In genomic region chr9:127583605-127584053, GRCh38 we compare ENCODE assay signal across 17 cellular contexts. TPM values are rescaled to one million over a fixed set of nuclear protein-coding genes. Genes with fewer than 3 reads are reported as not detected.
DNase-seq lines count a peak whose midpoint lies in the region; FAIRE-seq and TF ChIP-seq lines count a peak whose summit lies in the region.
"Had no signal": no experiment of that assay in that cellular context is flagged by ENCODE, and none has a peak within 500 bp of the region (broad histone marks: within the 10 kb centered on the region; RNA-seq: fewer than 3 reads in every experiment).

No MANE protein-coding gene starts in this region.

- H3K4me3 Mint-ChIP-seq in nephron progenitor cell: no peak overlapping the region
- H3K4me3 Mint-ChIP-seq: activated CD8-positive, alpha-beta memory T cell treated with anti-CD3 and anti-CD28 coated beads, Interleukin-2, amount 10 ng/mL, durations not matched to agents 7 days and 5 days; CD4-positive, CD25-positive, alpha-beta regulatory T cell; IgD-negative memory B cell; immature natural killer cell; naive thymus-derived CD4-positive, alpha-beta T cell had no signal

- H3K27me3 Mint-ChIP-seq in nephron progenitor cell (ENCODE audit: low read depth, poor library complexity): peaks cover 16% of the 10 kb centered on the region

- no peak overlapping the region for H3K27ac Mint-ChIP-seq in nephron progenitor cell
- H3K27ac Mint-ChIP-seq: activated CD8-positive, alpha-beta memory T cell treated with anti-CD3 and anti-CD28 coated beads, Interleukin-2, amount 10 ng/mL, durations not matched to agents 7 days and 5 days; CD4-positive, CD25-positive, alpha-beta regulatory T cell; IgD-negative memory B cell; immature natural killer cell; naive thymus-derived CD4-positive, alpha-beta T cell had no signal

- peak; percentile 48 for FAIRE-seq in H54 (lab: Jason Lieb, UNC)
- FAIRE-seq in GM19239 (lab: Jason Lieb, UNC): no peak
- FAIRE-seq: small intestine had no signal

- no peaks in the 10 kb centered on the region for H3K27me3 ChIP-seq in esophagus squamous epithelium
- no peaks in the 10 kb centered on the region for H3K27me3 ChIP-seq in sigmoid colon
- H3K27me3 ChIP-seq in testis: no peaks in the 10 kb centered on the region

- no peaks in the 10 kb centered on the region for H3K36me3 Mint-ChIP-seq in nephron progenitor cell (ENCODE audit: low read depth)
- H3K36me3 Mint-ChIP-seq: CD4-positive, CD25-positive, alpha-beta regulatory T cell; IgD-negative memory B cell; immature natural killer cell had no signal

- TF ChIP-seq POLR2A in H54 (IDR thresholded peaks at IDR 0.05; ENCODE audit: low read depth, low read length): no peak
- TF ChIP-seq POLR2A in esophagus squamous epithelium (IDR thresholded peaks at IDR 0.05): no peak
- no peak for TF ChIP-seq POLR2A in sigmoid colon (IDR thresholded peaks at IDR 0.05)
- no peak for TF ChIP-seq POLR2A in testis (IDR thresholded peaks at IDR 0.05)

- H3K4me1 Mint-ChIP-seq in nephron progenitor cell: peaks cover 9% of the 10 kb centered on the region
- H3K4me1 Mint-ChIP-seq: IgD-negative memory B cell had no signal

- H3K4me1 ChIP-seq in esophagus squamous epithelium (peaks cover 30 to 77% (median 35%) of the 10 kb centered on the region in 3 donors), sigmoid colon (peaks cover 0 to 39% (median 36%) of the 10 kb centered on the region in 4 donors), testis (peaks cover 18% of the 10 kb centered on the region)

- DNase-seq in H54 (ENCODE audit: insufficient read length, low spot score): no peak
- DNase-seq in SW 1271 (lab: John Stamatoyannopoulos, UW): peak; percentile 60 to 88
- no peak for DNase-seq in esophagus squamous epithelium (lab: John Stamatoyannopoulos, UW)
- DNase-seq in sigmoid colon: no peak
- DNase-seq in nephron progenitor cell: no peak
- no peak for DNase-seq in GM19239 (ENCODE audit: insufficient read length, low spot score)
- DNase-seq in NCI-H1417 (lab: John Stamatoyannopoulos, UW): no peak
- no peak for DNase-seq in testis
- DNase-seq: activated CD8-positive, alpha-beta memory T cell treated with anti-CD3 and anti-CD28 coated beads, Interleukin-2, amount 10 ng/mL, durations not matched to agents 7 days and 5 days; amygdala; CD4-positive, CD25-positive, alpha-beta regulatory T cell; effector memory CD4-positive, alpha-beta T cell; immature natural killer cell; naive thymus-derived CD4-positive, alpha-beta T cell; small intestine; T-helper 9 cell had no signal

- intact Hi-C loops in esophagus squamous epithelium (cut with DNase I) (loop anchor here (5.0 kb wide), 1 partner anchor 41 kb away; no protein-coding TSS in a partner anchor), sigmoid colon (cut with DNase I) (loop anchor here (5.0 kb wide), 1 partner anchor 61 kb away; no protein-coding TSS in a partner anchor), testis (cut with DNase I; ENCODE audit: low total_unique reads) (no loop called here)

- 30 to 35% methylated on average over 1 of the region's 1 CpG for WGBS in esophagus squamous epithelium, 2 donors
- 74 to 81% methylated on average over 1 of the region's 1 CpG for WGBS in sigmoid colon, 2 donors
- 52 to 60% methylated on average over 1 of the region's 1 CpG for WGBS in testis, 2 donors

- H3K9me3 ChIP-seq in esophagus squamous epithelium (peaks cover 0 to 8% (median 0%) of the 10 kb centered on the region in 3 donors), sigmoid colon (no peaks in the 10 kb centered on the region), testis (no peaks in the 10 kb centered on the region)

- H3K27ac ChIP-seq in esophagus squamous epithelium: peak overlapping the region; percentile 53 to 99 (median 85)
- peak overlapping the region; percentile 71 to 82 (median 76) for H3K27ac ChIP-seq in sigmoid colon
- H3K27ac ChIP-seq in testis: peak overlapping the region in 1 of 2 donors; percentile 31

- no peaks in the 10 kb centered on the region for H3K9me3 Mint-ChIP-seq in nephron progenitor cell
- H3K9me3 Mint-ChIP-seq: IgD-negative memory B cell, immature natural killer cell had no signal

- H3K36me3 ChIP-seq in esophagus squamous epithelium (no peaks in the 10 kb centered on the region), sigmoid colon (no peaks in the 10 kb centered on the region), testis (ENCODE audit: low read depth, missing control alignments) (no peaks in the 10 kb centered on the region)

- TF ChIP-seq EP300 in sigmoid colon (IDR thresholded peaks at IDR 0.05): no peak

- H3K4me3 ChIP-seq in esophagus squamous epithelium: no peak overlapping the region
- H3K4me3 ChIP-seq in sigmoid colon: no peak overlapping the region
- no peak overlapping the region for H3K4me3 ChIP-seq in testis

- TF ChIP-seq CTCF in esophagus squamous epithelium (IDR thresholded peaks at IDR 0.05) (peak in 1 of 6 experiments; percentile 17), sigmoid colon (IDR thresholded peaks at IDR 0.05) (no peak), nephron progenitor cell (IDR thresholded peaks at IDR 0.05) (no peak), testis (IDR thresholded peaks at IDR 0.05) (no peak)

RNA-seq across cellular contexts. Expression of gene STXBP1, which starts 28.4 kb away (rescaled TPM):
- total RNA-seq in esophagus squamous epithelium: 10 to 100 TPM in 2 of 4 donors, 1 to 10 TPM in 2; 4.7 to 36.1 (median 12.2) TPM
- total RNA-seq in sigmoid colon: 10 to 100 TPM; 32.3 to 97.2 (median 41.0) TPM
- polyA plus RNA-seq in sigmoid colon: 1 to 10 TPM; 3.7 to 9.2 (median 9.0) TPM
- total RNA-seq in testis: 10 to 100 TPM; 33.1 to 36.1 TPM
- 21.2 TPM for polyA plus RNA-seq in testis (ENCODE audit: insufficient read depth, low read depth, low replicate concordance)

Comparison
In these comparisons a context has a peak if more than half of its experiments do, and no peak if none do; other contexts are left out.
1. DNase-seq: peak in SW 1271 (2 of 2); none in H54 (single experiment), esophagus squamous epithelium (single experiment), sigmoid colon (single experiment), nephron progenitor cell (single experiment), GM19239 (single experiment), NCI-H1417 (0 of 3) and testis (single experiment).